In genomic region chr2:31333527-31334183, GRCh38 we compare ENCODE assay signal across 9 cellular contexts.
DNase-seq lines count a peak whose midpoint lies in the region; ATAC-seq, FAIRE-seq and TF ChIP-seq lines count a peak whose summit lies in the region.
"Had no signal": no experiment of that assay in that cellular context is flagged by ENCODE, and none has a peak within 500 bp of the region (broad histone marks: within the 10 kb centered on the region; RNA-seq: fewer than 3 reads in every experiment).

No MANE protein-coding gene starts in this region.

- H3K9me2 ChIP-seq in neural cell (ENCODE audit: insufficient read depth, low read length) = no peaks in the 10 kb centered on the region

- peak; percentile 78 for ATAC-seq in stimulated activated naive CD8-positive, alpha-beta T cell treated with anti-CD3 and anti-CD28 coated beads, Interleukin-15, Interleukin-2, amounts not matched to agents 100 U/mL and 50 U/mL, for 24 hours

- H4K20me1 ChIP-seq in OCI-LY3 (ENCODE audit: insufficient read depth, low read length) (no peaks in the 10 kb centered on the region), neural cell (ENCODE audit: insufficient read depth) (no peaks in the 10 kb centered on the region)

- H3F3A ChIP-seq in neural cell (ENCODE audit: insufficient read depth, low read length, poor library complexity, severe bottlenecking) = no peaks in the 10 kb centered on the region

- FAIRE-seq in HTR-8/SVneo (lab: Jason Lieb, UNC) = peak; percentile 94
- FAIRE-seq: TTC549 had no signal

- H3K27ac ChIP-seq in OCI-LY3 (ENCODE audit: low read length) = no peak overlapping the region
- no peak overlapping the region for H3K27ac ChIP-seq in neural cell (ENCODE audit: low read length)

- peak; percentile 72 for DNase-seq in COR-L47 (lab: John Stamatoyannopoulos, UW)
- peak; percentile 72 for DNase-seq in GM20000 (ENCODE audit: low spot score)
- DNase-seq in HTR-8/SVneo (ENCODE audit: insufficient read length, low spot score) = peak; percentile 60
- peak; percentile 62 for DNase-seq in activated T-cell treated with anti-CD3 and anti-CD28 coated beads for 48 hours (ENCODE audit: low read depth)
- peak; percentile 72 for DNase-seq in fibroblast of gingiva (ENCODE audit: low read depth)
- DNase-seq in stimulated activated naive CD8-positive, alpha-beta T cell treated with anti-CD3 and anti-CD28 coated beads, Interleukin-15, Interleukin-2, amounts not matched to agents 100 U/mL and 50 U/mL, for 24 hours = peak; percentile 79

- H3K36me3 ChIP-seq in OCI-LY3 (replicated peaks; ENCODE audit: low read depth, low read length) (no peaks in the 10 kb centered on the region), neural cell (ENCODE audit: insufficient read depth, low read length) (no peaks in the 10 kb centered on the region)

- no peak overlapping the region for H2AFZ ChIP-seq in OCI-LY3 (ENCODE audit: low read depth, low read length)
- no peak overlapping the region for H2AFZ ChIP-seq in neural cell (ENCODE audit: low read depth, low read length)

- H3K4me2 ChIP-seq in OCI-LY3 (ENCODE audit: low read length) (peak overlapping the region; percentile 32; the same call in 1 of the 2 replicates), neural cell (ENCODE audit: low read length) (no peak overlapping the region)

- H3K4me1 ChIP-seq in OCI-LY3 (ENCODE audit: low read length) = peaks cover 30% of the 10 kb centered on the region

- H3K27me3 ChIP-seq in OCI-LY3 (ENCODE audit: low read depth, low read length) (peaks cover 18% of the 10 kb centered on the region), neural cell (ENCODE audit: insufficient read depth, low read depth, low read length) (no peaks in the 10 kb centered on the region)

- H3K79me2 ChIP-seq in OCI-LY3 (ENCODE audit: low read length) = no peaks in the 10 kb centered on the region
- no peaks in the 10 kb centered on the region for H3K79me2 ChIP-seq in neural cell (replicated peaks; ENCODE audit: insufficient read depth, low read length)

- TF ChIP-seq CTCF in GM20000 (IDR thresholded peaks at IDR 0.05; ENCODE audit: extremely low read depth, missing control alignments) (peak; percentile 96), OCI-LY3 (IDR thresholded peaks at IDR 0.05; ENCODE audit: low read depth, low read length) (peak; percentile 98), neural cell (IDR thresholded peaks at IDR 0.05; ENCODE audit: poor library complexity, severe bottlenecking) (peak; percentile 92)

- H3K9me3 ChIP-seq in OCI-LY3 (ENCODE audit: insufficient read depth, low read length) (no peaks in the 10 kb centered on the region), neural cell (ENCODE audit: low read length) (no peaks in the 10 kb centered on the region)

- H3K9ac ChIP-seq in OCI-LY3 (ENCODE audit: low read length) = no peak overlapping the region
- H3K9ac ChIP-seq in neural cell (ENCODE audit: low read length) = no peak overlapping the region

- peak; percentile 93 for TF ChIP-seq RAD21 in neural cell (conservative IDR thresholded peaks at IDR 0.05)

- no peak for TF ChIP-seq EP300 in neural cell (conservative IDR thresholded peaks at IDR 0.05; ENCODE audit: poor library complexity, severe bottlenecking)

- no peak overlapping the region for H3K4me3 ChIP-seq in OCI-LY3 (ENCODE audit: low read length)
- no peak overlapping the region for H3K4me3 ChIP-seq in neural cell (ENCODE audit: low read length)

TF ChIP-seq in neural cell, 6 proteins besides CTCF, POLR2A, EP300 and RAD21:
- TF ChIP-seq POLR2AphosphoS5 (IDR thresholded peaks at IDR 0.05) = no peak
- peak; percentile 92 for TF ChIP-seq SMC3 (conservative IDR thresholded peaks at IDR 0.05; ENCODE audit: poor library complexity)
- TF ChIP-seq EZH2 (IDR thresholded peaks at IDR 0.05; ENCODE audit: borderline replicate concordance, insufficient read depth, low read length, poor library complexity, severe bottlenecking) = no peak
TF ChIP-seq in neural cell: peak in this region for 1.
